Comparison of ENCODE assay signal across 1 cellular context in genomic region chr6:27297857-27298730, GRCh38.
A peak's percentile ranks its signal among the peaks of the same experiment; 100 is the strongest.
TF ChIP-seq lines count a peak whose summit lies in the region.

No MANE protein-coding gene starts in this region.

TF ChIP-seq in HepG2, 621 proteins besides CTCF, POLR2A, EP300 and RAD21 (continued from another document):
- TF ChIP-seq, protein P1, sequence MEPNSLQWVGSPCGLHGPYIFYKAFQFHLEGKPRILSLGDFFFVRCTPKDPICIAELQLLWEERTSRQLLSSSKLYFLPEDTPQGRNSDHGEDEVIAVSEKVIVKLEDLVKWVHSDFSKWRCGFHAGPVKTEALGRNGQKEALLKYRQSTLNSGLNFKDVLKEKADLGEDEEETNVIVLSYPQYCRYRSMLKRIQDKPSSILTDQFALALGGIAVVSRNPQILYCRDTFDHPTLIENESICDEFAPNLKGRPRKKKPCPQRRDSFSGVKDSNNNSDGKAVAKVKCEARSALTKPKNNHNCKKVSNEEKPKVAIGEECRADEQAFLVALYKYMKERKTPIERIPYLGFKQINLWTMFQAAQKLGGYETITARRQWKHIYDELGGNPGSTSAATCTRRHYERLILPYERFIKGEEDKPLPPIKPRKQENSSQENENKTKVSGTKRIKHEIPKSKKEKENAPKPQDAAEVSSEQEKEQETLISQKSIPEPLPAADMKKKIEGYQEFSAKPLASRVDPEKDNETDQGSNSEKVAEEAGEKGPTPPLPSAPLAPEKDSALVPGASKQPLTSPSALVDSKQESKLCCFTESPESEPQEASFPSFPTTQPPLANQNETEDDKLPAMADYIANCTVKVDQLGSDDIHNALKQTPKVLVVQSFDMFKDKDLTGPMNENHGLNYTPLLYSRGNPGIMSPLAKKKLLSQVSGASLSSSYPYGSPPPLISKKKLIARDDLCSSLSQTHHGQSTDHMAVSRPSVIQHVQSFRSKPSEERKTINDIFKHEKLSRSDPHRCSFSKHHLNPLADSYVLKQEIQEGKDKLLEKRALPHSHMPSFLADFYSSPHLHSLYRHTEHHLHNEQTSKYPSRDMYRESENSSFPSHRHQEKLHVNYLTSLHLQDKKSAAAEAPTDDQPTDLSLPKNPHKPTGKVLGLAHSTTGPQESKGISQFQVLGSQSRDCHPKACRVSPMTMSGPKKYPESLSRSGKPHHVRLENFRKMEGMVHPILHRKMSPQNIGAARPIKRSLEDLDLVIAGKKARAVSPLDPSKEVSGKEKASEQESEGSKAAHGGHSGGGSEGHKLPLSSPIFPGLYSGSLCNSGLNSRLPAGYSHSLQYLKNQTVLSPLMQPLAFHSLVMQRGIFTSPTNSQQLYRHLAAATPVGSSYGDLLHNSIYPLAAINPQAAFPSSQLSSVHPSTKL (CRISPR knock-in tag; IDR thresholded peaks at IDR 0.05): peak; percentile 48; the same call in 1 of the 2 replicates
- no peak for TF ChIP-seq HDAC2 (CRISPR knock-in tag; IDR thresholded peaks at IDR 0.05)
- TF ChIP-seq, protein P2, sequence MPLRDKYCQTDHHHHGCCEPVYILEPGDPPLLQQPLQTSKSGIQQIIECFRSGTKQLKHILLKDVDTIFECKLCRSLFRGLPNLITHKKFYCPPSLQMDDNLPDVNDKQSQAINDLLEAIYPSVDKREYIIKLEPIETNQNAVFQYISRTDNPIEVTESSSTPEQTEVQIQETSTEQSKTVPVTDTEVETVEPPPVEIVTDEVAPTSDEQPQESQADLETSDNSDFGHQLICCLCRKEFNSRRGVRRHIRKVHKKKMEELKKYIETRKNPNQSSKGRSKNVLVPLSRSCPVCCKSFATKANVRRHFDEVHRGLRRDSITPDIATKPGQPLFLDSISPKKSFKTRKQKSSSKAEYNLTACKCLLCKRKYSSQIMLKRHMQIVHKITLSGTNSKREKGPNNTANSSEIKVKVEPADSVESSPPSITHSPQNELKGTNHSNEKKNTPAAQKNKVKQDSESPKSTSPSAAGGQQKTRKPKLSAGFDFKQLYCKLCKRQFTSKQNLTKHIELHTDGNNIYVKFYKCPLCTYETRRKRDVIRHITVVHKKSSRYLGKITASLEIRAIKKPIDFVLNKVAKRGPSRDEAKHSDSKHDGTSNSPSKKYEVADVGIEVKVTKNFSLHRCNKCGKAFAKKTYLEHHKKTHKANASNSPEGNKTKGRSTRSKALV (CRISPR knock-in tag; IDR thresholded peaks at IDR 0.05): no peak
